8 cellular contexts compared by ENCODE assay signal in the genomic region with DNA sequence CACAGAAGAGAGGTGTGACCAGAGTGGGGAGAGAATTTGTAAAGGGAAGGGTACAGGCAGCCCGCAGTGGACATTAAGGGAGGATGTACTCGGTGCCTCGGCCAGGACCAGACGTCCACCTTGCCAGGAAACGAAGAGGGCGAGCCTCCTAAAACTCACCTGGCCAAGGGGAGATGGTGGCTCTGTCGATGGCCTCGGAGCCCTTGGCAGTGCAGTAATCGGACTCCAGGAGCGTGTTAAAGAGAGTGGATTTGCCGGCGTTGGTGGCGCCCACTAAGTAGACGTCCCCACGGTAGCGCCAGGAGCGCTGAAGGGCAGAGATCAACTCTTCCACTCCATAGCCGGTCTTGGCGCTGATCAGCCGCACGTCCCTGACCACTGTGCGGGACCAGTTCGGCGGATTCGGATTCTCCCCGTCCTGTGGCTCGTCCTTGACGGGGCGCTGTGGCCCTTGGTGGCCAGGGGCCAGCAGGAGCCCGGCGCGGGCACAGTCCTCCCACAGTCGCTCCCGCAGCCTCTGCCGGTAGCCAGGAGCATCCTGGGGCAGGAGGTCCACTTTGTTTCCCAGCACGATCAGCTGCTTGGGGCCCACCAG. TPM values are rescaled to one million over a fixed set of nuclear protein-coding genes. Genes with fewer than 3 reads are reported as not detected.
DNase-seq lines count a peak whose midpoint lies in the region; ATAC-seq and TF ChIP-seq lines count a peak whose summit lies in the region.

No MANE protein-coding gene starts in this region.

- peaks cover 5% of the 10 kb centered on the region for H3K4me1 ChIP-seq in prostate gland (replicated peaks)

- H3K27me3 ChIP-seq in prostate gland (replicated peaks; ENCODE audit: insufficient read depth) = no peaks in the 10 kb centered on the region

- TF ChIP-seq CTCF in foreskin fibroblast (IDR thresholded peaks at IDR 0.05; ENCODE audit: low read depth, low read length) = no peak
- TF ChIP-seq CTCF in prostate gland (IDR thresholded peaks at IDR 0.05) = no peak

- peak; percentile 70 for DNase-seq in Right ventricle myocardium inferior (ENCODE audit: missing footprints)
- DNase-seq in left ventricle myocardium superior = no peak
- DNase-seq in UCSD-AML1 (lab: John Stamatoyannopoulos, UW; ENCODE audit: unreplicated experiment) = peak; percentile 40
- peak in 1 of 2 donors; percentile 46 for DNase-seq in foreskin fibroblast
- peak; percentile 20 for DNase-seq in prostate gland (ENCODE audit: low spot score)

- peak overlapping the region; percentile 88 to 90 for H3K27ac ChIP-seq in prostate gland

- H3K9me3 ChIP-seq in prostate gland = no peaks in the 10 kb centered on the region

- intact Hi-C loops in Right ventricle myocardium inferior (cut with DNase I) (loop anchor here (5.0 kb wide), 1 partner anchor 126 kb away; no protein-coding TSS in a partner anchor), left ventricle myocardium superior (cut with micrococcal nuclease) (no loop called here), prostate gland (cut with DNase I) (loop anchor here (5.0 kb wide), 1 partner anchor 69 kb away; a partner anchor contains a TSS)

- TF ChIP-seq POLR2A in prostate gland (IDR thresholded peaks at IDR 0.05) = no peak

- H3K36me3 ChIP-seq in prostate gland = no peaks in the 10 kb centered on the region

- no peak for ATAC-seq in Right ventricle myocardium inferior
- no peak for ATAC-seq in left ventricle myocardium superior
- no peak for ATAC-seq in HG03045 (IDR thresholded peaks at IDR 0.05; ENCODE audit: unreplicated experiment)
- ATAC-seq in HG02870 (IDR thresholded peaks at IDR 0.05; ENCODE audit: unreplicated experiment) = no peak
- no peak for ATAC-seq in HG03565 (IDR thresholded peaks at IDR 0.05; ENCODE audit: unreplicated experiment)

- 2% methylated on average over 34 of the region's 36 CpGs for WGBS in prostate gland

- H3K4me3 ChIP-seq in foreskin fibroblast (ENCODE audit: low read depth in 1 of 2, low read length in 2 of 2) = peak overlapping the region; percentile 68 to 94
- H3K4me3 ChIP-seq in prostate gland = peak overlapping the region; percentile 78 to 79

RNA-seq across cellular contexts. Expression of a gene that starts 1.0 kb away (rescaled TPM):
- 11.5 TPM for total RNA-seq in Right ventricle myocardium inferior
- 13.0 TPM for total RNA-seq in left ventricle myocardium superior
- total RNA-seq in prostate gland = 10 to 100 TPM; 29.2 to 31.9 TPM

RNA-seq across cellular contexts. Expression of a gene that starts 2.3 kb away (rescaled TPM):
- total RNA-seq in Right ventricle myocardium inferior (69.1 TPM), left ventricle myocardium superior (68.3 TPM), prostate gland (10 to 100 TPM; 74.0 to 76.1 TPM)
